Comparison of ENCODE assay signal across 18 cellular contexts in genomic region chr1:220298470-220298869, GRCh38. TPM values are rescaled to one million over a fixed set of nuclear protein-coding genes. Genes with fewer than 3 reads are reported as not detected.
DNase-seq lines count a peak whose midpoint lies in the region; ATAC-seq and TF ChIP-seq lines count a peak whose summit lies in the region.
"Had no signal": no experiment of that assay in that cellular context is flagged by ENCODE, and none has a peak within 500 bp of the region (broad histone marks: within the 10 kb centered on the region; RNA-seq: fewer than 3 reads in every experiment).

No MANE protein-coding gene starts in this region.

- H3K4me3 ChIP-seq in testis, result no peak overlapping the region

- H3K27ac Mint-ChIP-seq in WTC11, result peak overlapping the region; percentile 65; the same call in 1 of the 2 replicates
- H3K27ac Mint-ChIP-seq in activated CD4-positive, alpha-beta T cell treated with anti-CD3 and anti-CD28 coated beads for 36 hours, result no peak overlapping the region
- H3K27ac Mint-ChIP-seq: B cell had no signal

- H3K4me3 Mint-ChIP-seq in WTC11, result no peak overlapping the region
- H3K4me3 Mint-ChIP-seq in activated CD4-positive, alpha-beta T cell treated with anti-CD3 and anti-CD28 coated beads for 36 hours, result no peak overlapping the region
- H3K4me3 Mint-ChIP-seq: B cell; CD4-positive, alpha-beta memory T cell had no signal

- H3K27me3 Mint-ChIP-seq in WTC11 (ENCODE audit: low read depth), result no peaks in the 10 kb centered on the region
- peaks cover 5% of the 10 kb centered on the region for H3K27me3 Mint-ChIP-seq in activated CD4-positive, alpha-beta T cell treated with anti-CD3 and anti-CD28 coated beads for 36 hours

- 89% methylated on average over 5 of the region's 5 CpGs for whole genome bisulfite sequencing in testis, 2 donors

- no peak for TF ChIP-seq CTCF in WTC11 (IDR thresholded peaks at IDR 0.05)
- no peak for TF ChIP-seq CTCF in testis (IDR thresholded peaks at IDR 0.05)

- no peaks in the 10 kb centered on the region for H3K9me3 ChIP-seq in testis

- POLR2A ChIA-PET in WTC11 (lab: Charles Lee), result no interaction called here
- POLR2A ChIA-PET in activated CD4-positive, alpha-beta T cell treated with anti-CD3 and anti-CD28 coated beads for 36 hours (lab: Charles Lee), result no interaction called here

- no peak for TF ChIP-seq POLR2A in testis (IDR thresholded peaks at IDR 0.05)

- no peak overlapping the region for H3K27ac ChIP-seq in testis
- H3K27ac ChIP-seq: 22Rv1 had no signal

- DNase-seq in NCI-H1417 (lab: John Stamatoyannopoulos, UW) (peak in 2 of 3 experiments; percentile 48 to 68), NCI-H1417 treated with DMSO at 0.1 percent for 48 hours (lab: John Stamatoyannopoulos, UW) (no peak), WTC11 (ENCODE audit: low spot score) (no peak), islet precursor cell (peak; percentile 78), retina (peak; percentile 33), testis (no peak)
- DNase-seq in activated CD4-positive, alpha-beta T cell treated with anti-CD3 and anti-CD28 coated beads for 36 hours, result no peak
- DNase-seq: CD4-positive, alpha-beta memory T cell; DMS79; HCEC 1CT; IMR-90; NCI-H1105; NCI-H187 treated with DMSO at 0.1 percent for 48 hours; NCI-H524 treated with DMSO at 0.1 percent for 48 hours; SHP77 had no signal

- intact Hi-C loops in testis (cut with DNase I; ENCODE audit: low total_unique reads), result no loop called here
- intact Hi-C loops in activated CD4-positive, alpha-beta T cell treated with anti-CD3 and anti-CD28 coated beads for 36 hours (cut with DNase I, micrococcal nuclease), result no loop called here

- H3K4me1 ChIP-seq in testis, result peaks cover 3% of the 10 kb centered on the region

- ATAC-seq in WTC11 (peak; percentile 24; the same call in 1 of the 2 replicates), GM21825 (IDR thresholded peaks at IDR 0.05; ENCODE audit: unreplicated experiment) (no peak)
- no peak for ATAC-seq in activated CD4-positive, alpha-beta T cell treated with anti-CD3 and anti-CD28 coated beads for 36 hours

- H3K4me1 Mint-ChIP-seq in WTC11, result peaks cover 29% of the 10 kb centered on the region
- H3K4me1 Mint-ChIP-seq in activated CD4-positive, alpha-beta T cell treated with anti-CD3 and anti-CD28 coated beads for 36 hours, result no peaks in the 10 kb centered on the region
- H3K4me1 Mint-ChIP-seq: B cell had no signal

- H3K9me3 Mint-ChIP-seq in WTC11, result no peaks in the 10 kb centered on the region
- no peaks in the 10 kb centered on the region for H3K9me3 Mint-ChIP-seq in activated CD4-positive, alpha-beta T cell treated with anti-CD3 and anti-CD28 coated beads for 36 hours (ENCODE audit: low read depth)
- H3K9me3 Mint-ChIP-seq: CD4-positive, alpha-beta memory T cell had no signal

- no peaks in the 10 kb centered on the region for H3K27me3 ChIP-seq in testis

- H3K36me3 Mint-ChIP-seq in WTC11, result no peaks in the 10 kb centered on the region
- no peaks in the 10 kb centered on the region for H3K36me3 Mint-ChIP-seq in activated CD4-positive, alpha-beta T cell treated with anti-CD3 and anti-CD28 coated beads for 36 hours (ENCODE audit: low read depth)
- H3K36me3 Mint-ChIP-seq: CD4-positive, alpha-beta memory T cell had no signal

- CTCF ChIA-PET in WTC11 (lab: Charles Lee), result interaction anchor here (0.6 to 1.3 kb wide), 6 partner anchors 8 to 435 kb away, joined by 3 to 6 read pairs (median 4); no protein-coding TSS in a partner anchor
- CTCF ChIA-PET in activated CD4-positive, alpha-beta T cell treated with anti-CD3 and anti-CD28 coated beads for 36 hours (lab: Charles Lee), result no interaction called here

- no peaks in the 10 kb centered on the region for H3K36me3 ChIP-seq in testis (ENCODE audit: low read depth, missing control alignments)

TF ChIP-seq in WTC11, 78 proteins besides CTCF, POLR2A, EP300 and RAD21:
- TF ChIP-seq ZNF281 (CRISPR knock-in tag; IDR thresholded peaks at IDR 0.05), result no peak

RNA-seq across cellular contexts. Expression of gene RAB3GAP2, which starts 26.2 kb away (rescaled TPM):
- 45.7 to 64.3 TPM (median 52.8 TPM) in 3 replicates for total RNA-seq in WTC11 (2021)
- 10 to 100 TPM; 24.6 to 28.7 TPM for total RNA-seq in testis
- 17.9 TPM for polyA plus RNA-seq in testis (ENCODE audit: insufficient read depth, low read depth, low replicate concordance)
- total RNA-seq in activated CD4-positive, alpha-beta T cell treated with anti-CD3 and anti-CD28 coated beads for 36 hours, result 10 to 100 TPM; 50.6 to 67.3 TPM

Comparison
In these comparisons a context has a peak if more than half of its experiments do, and no peak if none do; other contexts are left out.
1. DNase-seq: peak in NCI-H1417 (2 of 3), islet precursor cell (single experiment) and retina (single experiment); none in NCI-H1417 treated with DMSO at 0.1 percent for 48 hours (single experiment), WTC11 (single experiment), testis (single experiment) and activated CD4-positive, alpha-beta T cell treated with anti-CD3 and anti-CD28 coated beads for 36 hours (single experiment).